38 cellular contexts compared by ENCODE assay signal in the genomic region with DNA sequence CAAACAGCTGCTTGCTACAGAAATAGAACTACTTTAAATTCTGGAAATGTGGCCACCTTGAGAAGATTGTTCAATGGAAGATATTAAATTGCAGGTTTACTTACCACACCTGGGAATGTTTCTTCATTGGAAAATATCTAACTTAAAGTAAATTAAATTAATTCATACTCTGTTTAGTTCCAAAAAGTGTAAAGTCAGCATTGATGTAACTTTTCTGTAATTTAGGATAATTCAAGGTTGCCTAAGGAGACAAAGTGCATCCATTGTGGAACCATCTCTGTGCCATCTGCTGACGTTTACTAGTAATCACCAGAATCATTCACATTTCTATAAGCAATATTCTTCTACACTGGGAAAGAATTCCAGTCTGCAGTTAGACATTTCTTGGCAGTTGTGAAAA. TPM values are rescaled to one million over a fixed set of nuclear protein-coding genes. Genes with fewer than 3 reads are reported as not detected.
"Had no signal": no experiment of that assay in that cellular context is flagged by ENCODE, and none has a peak within 500 bp of the region (broad histone marks: within the 10 kb centered on the region; RNA-seq: fewer than 3 reads in every experiment).

No MANE protein-coding gene starts in this region.

- H3K27me3 ChIP-seq: adrenal gland, ascending aorta, body of pancreas, brain microvascular endothelial cell, breast epithelium, cardiac muscle cell had no signal

- H3K27ac ChIP-seq: adrenal gland, ascending aorta, body of pancreas, brain microvascular endothelial cell, breast epithelium, cardiac muscle cell had no signal

- H3K36me3 ChIP-seq: adrenal gland, ascending aorta, brain microvascular endothelial cell, breast epithelium, cardiac muscle cell had no signal

- H3K4me1 ChIP-seq: adrenal gland, ascending aorta, breast epithelium had no signal

- H3K9me3 ChIP-seq: adrenal gland, ascending aorta, body of pancreas, breast epithelium had no signal

- FAIRE-seq: astrocyte, bronchial epithelial cell, colon had no signal

- ATAC-seq: activated naive CD4-positive, alpha-beta T cell treated with anti-CD3 and anti-CD28 coated beads, Interleukin-2, amount 50 U/mL, for 72 hours; activated naive CD8-positive, alpha-beta T cell treated with anti-CD3 and anti-CD28 coated beads, Interleukin-2, amount 50 U/mL, for 24 hours; activated T-cell treated with anti-CD3 and anti-CD28 coated beads, Interleukin-2, amount 50 U/mL, for 4 hours; activated T-cell treated with anti-CD3 and anti-CD28 coated beads, Interleukin-2, amount 50 U/mL, for 72 hours; activated T-helper 17 cell treated with anti-CD3 and anti-CD28 coated beads, Interleukin-2, amount 50 U/mL, for 72 hours; body of pancreas had no signal

- DNase-seq: activated effector memory CD4-positive, alpha-beta T cell treated with anti-CD3 and anti-CD28 coated beads, Interleukin-2, amount 50 U/mL, for 16 hours; activated effector memory CD4-positive, alpha-beta T cell treated with Interleukin-2 at 50 U/mL for 16 hours; activated gamma-delta T cell; activated gamma-delta T cell treated with Interleukin-2 at 50 U/mL for 16 hours; activated naive CD4-positive, alpha-beta T cell; activated naive CD4-positive, alpha-beta T cell treated with anti-CD3 and anti-CD28 coated beads for 36 hours; activated naive CD4-positive, alpha-beta T cell treated with anti-CD3 and anti-CD28 coated beads, Interleukin-2, amount 10 ng/mL, durations not matched to agents 7 days and 5 days; activated naive CD4-positive, alpha-beta T cell treated with anti-CD3 and anti-CD28 coated beads, Interleukin-2, amount 50 U/mL, for 16 hours; activated naive CD4-positive, alpha-beta T cell treated with Interleukin-2 at 50 U/mL for 16 hours; activated naive CD8-positive, alpha-beta T cell treated with anti-CD3 and anti-CD28 coated beads for 36 hours; activated naive CD8-positive, alpha-beta T cell treated with anti-CD3 and anti-CD28 coated beads, Interleukin-2, amount 10 ng/mL, durations not matched to agents 7 days and 5 days; activated naive CD8-positive, alpha-beta T cell treated with anti-CD3 and anti-CD28 coated beads, Interleukin-2, amount 50 U/mL, for 24 hours; activated T-cell treated with anti-CD3 and anti-CD28 coated beads, Interleukin-2, amount 50 U/mL, for 4 hours; activated T-cell treated with anti-CD3 and anti-CD28 coated beads, Interleukin-2, amount 50 U/mL, for 48 hours; activated T-cell treated with anti-CD3 and anti-CD28 coated beads, Interleukin-2, amount 50 U/mL, for 72 hours; amniotic stem cell; amygdala; anterior cingulate cortex; aorta; body of pancreas; brain microvascular endothelial cell; central memory CD4-positive, alpha-beta T cell; cerebellar nuclear complex had no signal

- H3K4me3 ChIP-seq: adrenal gland, ascending aorta, body of pancreas, breast epithelium, cardiac muscle cell had no signal

RNA-seq across cellular contexts. Expression of a gene that starts 53.0 kb away (rescaled TPM):
- total RNA-seq: activated naive CD4-positive, alpha-beta T cell treated with anti-CD3 and anti-CD28 coated beads for 36 hours; activated naive CD4-positive, alpha-beta T cell treated with anti-CD3 and anti-CD28 coated beads, Interleukin-2, amount 50 U/mL, for 72 hours; activated naive CD8-positive, alpha-beta T cell treated with anti-CD3 and anti-CD28 coated beads for 36 hours; activated naive CD8-positive, alpha-beta T cell treated with anti-CD3 and anti-CD28 coated beads, Interleukin-2, amount 10 ng/mL, durations not matched to agents 7 days and 5 days; activated T-cell treated with anti-CD3 and anti-CD28 coated beads, Interleukin-2, amount 50 U/mL, for 4 hours; activated T-cell treated with anti-CD3 and anti-CD28 coated beads, Interleukin-2, amount 50 U/mL, for 72 hours; activated T-helper 1 cell treated with anti-CD3 and anti-CD28 coated beads, Interleukin-12 subunit alpha, Interleukin-12 subunit beta, Interleukin-2, Interleukin-4 antibody, amounts not matched to agents 30 ng/mL and 10 ng/mL and 1 ng/mL, durations not matched to agents 14 hours and 24 hours and 36 hours; activated T-helper 17 cell treated with anti-CD3 and anti-CD28 coated beads, Interleukin-2, amount 50 U/mL, for 72 hours; activated T-helper 2 cell treated with anti-CD3 and anti-CD28 coated beads, Interferon-gamma antibody, Interleukin-2, Interleukin-4, amounts not matched to agents 10 μg/mL and 5 μg/mL and 100 μg/mL, durations not matched to agents 14 hours and 24 hours and 36 hours; adrenal gland; aorta; ascending aorta; astrocyte; bronchial epithelial cell; cardiac muscle cell; cardiac septum; cerebellum; chondrocyte had no signal
- polyA plus RNA-seq: adipose tissue, cardiac muscle cell had no signal
